In the genomic region with DNA sequence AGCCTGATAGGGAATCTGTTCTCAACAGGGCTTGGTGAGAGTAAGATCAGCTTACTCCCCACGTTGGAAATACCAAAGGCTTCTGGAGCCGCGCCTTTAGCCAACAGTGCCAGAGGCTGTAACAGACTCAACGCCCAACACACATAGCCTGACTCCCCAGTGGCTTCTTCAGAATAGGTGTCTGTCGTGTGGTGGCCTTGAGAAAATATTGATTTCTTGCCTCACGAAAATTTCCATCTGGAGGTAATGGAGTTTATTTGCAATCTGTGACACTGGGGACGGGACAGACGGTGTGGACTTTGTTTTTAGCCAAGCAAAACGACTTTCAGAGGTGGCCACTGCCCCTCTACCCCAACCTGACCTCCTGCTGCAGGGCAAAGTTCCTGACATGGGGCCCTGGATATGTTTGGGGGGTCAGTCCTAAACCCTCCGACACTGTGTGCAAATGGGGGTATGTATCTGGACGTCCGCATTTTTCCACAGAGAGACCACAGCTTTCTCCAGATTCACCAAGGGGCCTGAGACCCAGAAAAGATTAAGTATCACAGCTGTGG, we compare ENCODE assay signal across 15 cellular contexts.
DNase-seq lines count a peak whose midpoint lies in the region; TF ChIP-seq lines count a peak whose summit lies in the region.
"Had no signal": no experiment of that assay in that cellular context is flagged by ENCODE, and none has a peak within 500 bp of the region (broad histone marks: within the 10 kb centered on the region; RNA-seq: fewer than 3 reads in every experiment).

No MANE protein-coding gene starts in this region.

- H3K4me3 ChIP-seq in BLaER1 treated with 17β-estradiol and CSF1 and Interleukin-3, amounts not matched to agents 10 nM and 100 nM, result no peak overlapping the region
- H3K4me3 ChIP-seq in liver (ENCODE audit: low read depth in 1 of 3, low read length in 3 of 3) (no peak overlapping the region), sigmoid colon (no peak overlapping the region)

- POLR2A ChIA-PET in RWPE1 (lab: Yijun Ruan, JAX; ENCODE audit: low non-redundant PET), result no interaction called here

- no peak for TF ChIP-seq EP300 in sigmoid colon (IDR thresholded peaks at IDR 0.05)

- CTCF ChIA-PET in RWPE1 (lab: Yijun Ruan, JAX), result interaction anchor here (0.8 kb wide), 1 partner anchor 17 kb away, joined by 3 read pairs; no protein-coding TSS in a partner anchor

- H3K27ac ChIP-seq in BLaER1 treated with 17β-estradiol and CSF1 and Interleukin-3, amounts not matched to agents 10 nM and 100 nM, result peak overlapping the region in 5 of 11 experiments; percentile 2 to 93 (median 92); a peak in 9 of 22 replicates
- H3K27ac ChIP-seq in RWPE1 (peak overlapping the region; percentile 5), liver (ENCODE audit: low read depth in 1 of 2, low read length in 2 of 2) (peak overlapping the region; percentile 65 to 89), sigmoid colon (no peak overlapping the region)
- H3K27ac ChIP-seq: C4-2B, HL-60 had no signal

- TF ChIP-seq CTCF in RWPE1 (conservative IDR thresholded peaks at IDR 0.05; ENCODE audit: low read depth) (no peak), liver (IDR thresholded peaks at IDR 0.05; ENCODE audit: low read depth, low read length, missing input control) (no peak), sigmoid colon (IDR thresholded peaks at IDR 0.05) (no peak)

- WGBS in liver, result 46% methylated on average over 12 of the region's 12 CpGs
- WGBS in sigmoid colon, 2 donors, result 74 to 88% methylated on average over 12 of the region's 12 CpGs

- no peaks in the 10 kb centered on the region for H4K20me1 ChIP-seq in BLaER1 treated with 17β-estradiol and CSF1 and Interleukin-3, amounts not matched to agents 10 nM and 100 nM

- intact Hi-C loops in sigmoid colon (cut with DNase I), result no loop called here

- peaks cover 53 to 71% (median 59%) of the 10 kb centered on the region in 11 experiments for H3K36me3 ChIP-seq in BLaER1 treated with 17β-estradiol and CSF1 and Interleukin-3, amounts not matched to agents 10 nM and 100 nM
- peaks cover 0 to 4% (median 3%) of the 10 kb centered on the region in 4 donors for H3K36me3 ChIP-seq in liver (ENCODE audit: control insufficient read depth in 4 of 4, insufficient read depth in 3 of 4, low read depth in 1 of 4, low read length in 3 of 4)
- peaks cover 18 to 77% (median 35%) of the 10 kb centered on the region in 4 donors for H3K36me3 ChIP-seq in sigmoid colon

- peak overlapping the region in 1 of 11 experiments; percentile 25; a peak in 1 of 22 replicates for H3K9ac ChIP-seq in BLaER1 treated with 17β-estradiol and CSF1 and Interleukin-3, amounts not matched to agents 10 nM and 100 nM
- no peak overlapping the region for H3K9ac ChIP-seq in liver (ENCODE audit: low read depth in 1 of 2, low read length in 2 of 2)

- peak overlapping the region in 6 of 11 experiments; percentile 9 to 93 (median 40); a peak in 8 of 22 replicates for H3K4me2 ChIP-seq in BLaER1 treated with 17β-estradiol and CSF1 and Interleukin-3, amounts not matched to agents 10 nM and 100 nM

- no peaks in the 10 kb centered on the region for H3K27me3 ChIP-seq in BLaER1 treated with 17β-estradiol and CSF1 and Interleukin-3, amounts not matched to agents 10 nM and 100 nM
- H3K27me3 ChIP-seq in liver (ENCODE audit: control insufficient read depth in 4 of 4, insufficient read depth in 4 of 4, low read length in 3 of 4), result no peaks in the 10 kb centered on the region
- no peaks in the 10 kb centered on the region for H3K27me3 ChIP-seq in sigmoid colon

- DNase-seq in RWPE1 (ENCODE audit: low spot score) (no peak), sigmoid colon (peak; percentile 28), GDM1 (lab: John Stamatoyannopoulos, UW) (no peak), SW480 (ENCODE audit: low spot score) (no peak), H4 (ENCODE audit: low spot score) (no peak)
- DNase-seq: ACHN; CD4-positive, alpha-beta memory T cell; COR-L47; DMS153; DND-41; IMR-90 had no signal

- TF ChIP-seq RAD21 in liver (IDR thresholded peaks at IDR 0.05), result peak; percentile 32 to 58

- TF ChIP-seq POLR2A in sigmoid colon (IDR thresholded peaks at IDR 0.05), result no peak

- peaks cover 26 to 92% (median 84%) of the 10 kb centered on the region in 10 experiments for H3K4me1 ChIP-seq in BLaER1 treated with 17β-estradiol and CSF1 and Interleukin-3, amounts not matched to agents 10 nM and 100 nM
- peaks cover 35 to 95% (median 81%) of the 10 kb centered on the region in 4 donors for H3K4me1 ChIP-seq in liver (ENCODE audit: control insufficient read depth in 4 of 4, insufficient read depth in 4 of 4, low read length in 3 of 4)
- H3K4me1 ChIP-seq in sigmoid colon, result peaks cover 0 to 8% (median 0%) of the 10 kb centered on the region in 4 donors

- no peaks in the 10 kb centered on the region for H3K9me3 ChIP-seq in BLaER1 treated with 17β-estradiol and CSF1 and Interleukin-3, amounts not matched to agents 10 nM and 100 nM (replicated peaks in 1 of 11)
- no peaks in the 10 kb centered on the region for H3K9me3 ChIP-seq in liver (ENCODE audit: control insufficient read depth in 4 of 4, low read length in 3 of 4)
- H3K9me3 ChIP-seq in sigmoid colon, result no peaks in the 10 kb centered on the region

TF ChIP-seq in liver, 16 proteins besides CTCF, POLR2A, EP300 and RAD21:
- TF ChIP-seq NR2F2 (IDR thresholded peaks at IDR 0.05) (peak; percentile 65), FOXA2 (IDR thresholded peaks at IDR 0.05) (peak; percentile 21), REST (IDR thresholded peaks at IDR 0.05) (peak; percentile 26), GABPA (IDR thresholded peaks at IDR 0.05 in 1 of 2, conservative IDR thresholded peaks at IDR 0.05 in 1 of 2) (peak in 1 of 2 donors; percentile 13), EGR1 (IDR thresholded peaks at IDR 0.05; ENCODE audit: low read depth in 2 of 2) (peak; percentile 72 to 78), YY1 (IDR thresholded peaks at IDR 0.05) (peak; percentile 69), HNF4G (IDR thresholded peaks at IDR 0.05) (peak; percentile 87), JUND (IDR thresholded peaks at IDR 0.05) (peak; percentile 78 to 86), FOXA1 (IDR thresholded peaks at IDR 0.05) (no peak), SP1 (IDR thresholded peaks at IDR 0.05) (peak; percentile 99), TAF1 (conservative IDR thresholded peaks at IDR 0.05) (peak; percentile 25), RXRA (IDR thresholded peaks at IDR 0.05) (peak; percentile 98), HNF4A (conservative IDR thresholded peaks at IDR 0.05) (peak; percentile 93 to 98)
- TF ChIP-seq, protein P1, sequence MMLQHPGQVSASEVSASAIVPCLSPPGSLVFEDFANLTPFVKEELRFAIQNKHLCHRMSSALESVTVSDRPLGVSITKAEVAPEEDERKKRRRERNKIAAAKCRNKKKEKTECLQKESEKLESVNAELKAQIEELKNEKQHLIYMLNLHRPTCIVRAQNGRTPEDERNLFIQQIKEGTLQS (IDR thresholded peaks at IDR 0.05), result peak; percentile 84
- TF ChIP-seq, protein P2, sequence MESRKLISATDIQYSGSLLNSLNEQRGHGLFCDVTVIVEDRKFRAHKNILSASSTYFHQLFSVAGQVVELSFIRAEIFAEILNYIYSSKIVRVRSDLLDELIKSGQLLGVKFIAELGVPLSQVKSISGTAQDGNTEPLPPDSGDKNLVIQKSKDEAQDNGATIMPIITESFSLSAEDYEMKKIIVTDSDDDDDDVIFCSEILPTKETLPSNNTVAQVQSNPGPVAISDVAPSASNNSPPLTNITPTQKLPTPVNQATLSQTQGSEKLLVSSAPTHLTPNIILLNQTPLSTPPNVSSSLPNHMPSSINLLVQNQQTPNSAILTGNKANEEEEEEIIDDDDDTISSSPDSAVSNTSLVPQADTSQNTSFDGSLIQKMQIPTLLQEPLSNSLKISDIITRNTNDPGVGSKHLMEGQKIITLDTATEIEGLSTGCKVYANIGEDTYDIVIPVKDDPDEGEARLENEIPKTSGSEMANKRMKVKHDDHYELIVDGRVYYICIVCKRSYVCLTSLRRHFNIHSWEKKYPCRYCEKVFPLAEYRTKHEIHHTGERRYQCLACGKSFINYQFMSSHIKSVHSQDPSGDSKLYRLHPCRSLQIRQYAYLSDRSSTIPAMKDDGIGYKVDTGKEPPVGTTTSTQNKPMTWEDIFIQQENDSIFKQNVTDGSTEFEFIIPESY (IDR thresholded peaks at IDR 0.05), result peak; percentile 69
- TF ChIP-seq, protein P3, sequence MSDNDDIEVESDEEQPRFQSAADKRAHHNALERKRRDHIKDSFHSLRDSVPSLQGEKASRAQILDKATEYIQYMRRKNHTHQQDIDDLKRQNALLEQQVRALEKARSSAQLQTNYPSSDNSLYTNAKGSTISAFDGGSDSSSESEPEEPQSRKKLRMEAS (IDR thresholded peaks at IDR 0.05), result peak; percentile 74

Comparison
In these comparisons a context has a peak if more than half of its experiments do, and no peak if none do; other contexts are left out.
1. H3K27ac ChIP-seq: peak in RWPE1 (single experiment) and liver (2 of 2); none in sigmoid colon (0 of 4).